1 cellular context compared by ENCODE assay signal in the genomic region with DNA sequence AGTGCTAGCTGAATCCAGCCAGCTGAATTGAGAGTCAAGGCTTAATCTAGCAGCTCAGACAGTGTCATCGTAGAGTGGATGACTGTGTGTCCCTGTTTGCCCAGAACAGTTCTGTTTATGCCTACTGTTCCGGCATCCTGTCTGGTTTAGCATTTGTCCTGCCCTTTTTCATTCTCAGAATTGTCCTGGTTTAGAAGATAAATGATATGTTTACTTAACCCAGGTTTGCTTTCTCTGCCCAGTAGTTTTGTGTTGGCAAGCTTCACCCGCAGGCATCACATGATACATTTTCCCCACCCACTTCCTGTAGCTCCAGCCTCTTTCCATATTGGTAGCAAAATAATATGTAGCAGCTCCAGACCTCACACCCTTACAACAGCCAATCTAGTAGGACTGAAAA.
TF ChIP-seq lines count a peak whose summit lies in the region.

No MANE protein-coding gene starts in this region.

TF ChIP-seq in HCT116, 20 proteins besides CTCF, POLR2A, EP300 and RAD21 (continued from another document):
- TF ChIP-seq REST (IDR thresholded peaks at IDR 0.05; ENCODE audit: low read depth) (no peak), YY1 (IDR thresholded peaks at IDR 0.05; ENCODE audit: extremely low read depth, insufficient replicate concordance, low read depth, low read length) (no peak), FOSL1 (IDR thresholded peaks at IDR 0.05; ENCODE audit: low read depth) (no peak), EGR1 (IDR thresholded peaks at IDR 0.05; ENCODE audit: low read depth) (no peak), SIN3A (IDR thresholded peaks at IDR 0.05; ENCODE audit: low read depth) (no peak), CEBPB (IDR thresholded peaks at IDR 0.05; ENCODE audit: low read depth) (no peak), SRF (IDR thresholded peaks at IDR 0.05; ENCODE audit: low read depth) (no peak), MAX (IDR thresholded peaks at IDR 0.05) (no peak), ZFX (IDR thresholded peaks at IDR 0.05) (no peak), ATF3 (IDR thresholded peaks at IDR 0.05) (no peak), ZNF274 (IDR thresholded peaks at IDR 0.05; ENCODE audit: low read depth, low read length) (no peak), EZH2 (IDR thresholded peaks at IDR 0.05) (no peak), SP1 (IDR thresholded peaks at IDR 0.05; ENCODE audit: low read depth) (no peak), CBX3 (IDR thresholded peaks at IDR 0.05; ENCODE audit: low read depth) (no peak), TCF7L2 (IDR thresholded peaks at IDR 0.05; ENCODE audit: borderline replicate concordance, extremely low read depth, insufficient read depth, insufficient read length) (no peak), ELF1 (IDR thresholded peaks at IDR 0.05; ENCODE audit: borderline replicate concordance, low read depth) (no peak), JUND (IDR thresholded peaks at IDR 0.05) (no peak), ZBTB33 (IDR thresholded peaks at IDR 0.05; ENCODE audit: extremely low read depth, insufficient replicate concordance, low read length) (no peak)
